In the genomic region with DNA sequence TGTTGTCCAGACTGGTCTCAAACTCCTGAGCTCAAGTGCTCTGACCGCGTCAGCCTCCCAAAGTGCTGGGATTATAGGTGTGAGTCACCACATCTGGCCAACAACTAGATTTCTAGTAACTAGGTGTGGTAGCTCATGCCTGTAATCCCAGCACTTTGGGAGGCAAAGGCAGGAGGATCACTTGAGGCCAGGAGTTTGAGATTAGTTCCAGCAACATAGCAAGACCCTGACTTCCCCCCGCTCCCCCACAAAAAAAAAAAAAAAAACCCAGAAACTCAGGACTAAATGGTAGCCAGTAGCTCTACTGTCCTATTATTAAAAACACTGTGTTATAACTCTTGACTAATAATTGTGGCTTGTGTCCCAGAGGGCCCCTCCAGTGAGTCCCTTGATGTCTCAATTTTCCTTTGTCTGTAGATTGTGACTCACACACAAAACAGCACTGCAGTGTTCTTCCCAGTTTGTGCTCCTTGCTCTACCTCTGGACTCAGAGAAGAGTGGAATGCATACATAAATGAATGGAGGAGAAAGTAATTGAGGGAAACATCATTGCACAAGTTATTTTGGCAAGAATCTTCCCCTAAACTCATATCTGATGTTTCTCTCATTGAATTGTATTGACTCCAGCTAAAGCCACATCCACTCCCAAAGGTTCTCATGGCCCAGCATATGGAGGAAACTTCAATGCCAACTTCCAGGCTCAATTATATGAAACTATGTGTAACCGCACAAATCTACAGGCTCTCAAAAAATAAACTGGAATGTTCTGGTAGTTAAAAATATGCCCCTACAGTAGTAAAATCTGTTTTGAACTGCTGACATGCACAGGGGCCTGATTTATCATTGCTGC, we compare ENCODE assay signal across 8 cellular contexts. TPM values are rescaled to one million over a fixed set of nuclear protein-coding genes. Genes with fewer than 3 reads are reported as not detected.
DNase-seq lines count a peak whose midpoint lies in the region; TF ChIP-seq lines count a peak whose summit lies in the region.

No MANE protein-coding gene starts in this region.

- H3K9me3 ChIP-seq in OCI-LY7 (ENCODE audit: low read length) (no peaks in the 10 kb centered on the region), osteoblast (ENCODE audit: low read depth, low read length) (no peaks in the 10 kb centered on the region)

- BruUV-seq in OCI-LY7 (replicated peaks; lab: Mats Ljungman, UMichigan): TSS peak; percentile 13

- H3K4me3 ChIP-seq in OCI-LY7 (ENCODE audit: low read depth, low read length, poor library complexity, severe bottlenecking) (no peak overlapping the region), osteoblast (ENCODE audit: insufficient read depth, low read length) (no peak overlapping the region), coronary artery (no peak overlapping the region)

- no peak overlapping the region for H2AFZ ChIP-seq in OCI-LY7 (ENCODE audit: low read length)
- H2AFZ ChIP-seq in osteoblast (ENCODE audit: low read length): no peak overlapping the region

- H4K20me1 ChIP-seq in OCI-LY7 (ENCODE audit: insufficient read depth, low read length) (peaks cover 50% of the 10 kb centered on the region), osteoblast (ENCODE audit: insufficient read depth, low read length) (peaks cover 37% of the 10 kb centered on the region)

- H3K4me3 Mint-ChIP-seq in endothelial cell (ENCODE audit: unreplicated experiment): no peak overlapping the region

- H3K4me1 ChIP-seq in OCI-LY7 (ENCODE audit: insufficient read depth, low read length, poor library complexity, severe bottlenecking) (peaks cover 64% of the 10 kb centered on the region), osteoblast (ENCODE audit: insufficient read depth, low read length) (peaks cover 72% of the 10 kb centered on the region)

- no peaks in the 10 kb centered on the region for H3K27me3 ChIP-seq in osteoblast (ENCODE audit: insufficient read depth, low read length)

- H3K79me2 ChIP-seq in OCI-LY7 (ENCODE audit: insufficient read depth, low read depth, low read length) (peaks cover 35% of the 10 kb centered on the region; the same call in 1 of the 2 replicates), osteoblast (ENCODE audit: insufficient read depth, low read length) (peaks cover 4% of the 10 kb centered on the region)

- H3K4me2 ChIP-seq in OCI-LY7 (ENCODE audit: low read length) (no peak overlapping the region), osteoblast (ENCODE audit: insufficient read depth, low read length) (no peak overlapping the region)

- no peaks in the 10 kb centered on the region for H3K9me2 ChIP-seq in OCI-LY7 (ENCODE audit: insufficient read depth, low read length)

- POLR2A ChIA-PET in OCI-LY7 (lab: Charles Lee): interaction anchor here (0.5 to 4.9 kb wide), 4 partner anchors 9 to 136 kb away, joined by 4 to 24 read pairs (median 4); a partner anchor contains a TSS

- intact Hi-C loops in OCI-LY7 (cut with micrococcal nuclease; ENCODE audit: unreplicated experiment): no loop called here

- peaks cover 47% of the 10 kb centered on the region for H3K36me3 ChIP-seq in OCI-LY7 (ENCODE audit: insufficient read depth, low read length)
- H3K36me3 ChIP-seq in osteoblast (ENCODE audit: insufficient read depth, low read length): peaks cover 23% of the 10 kb centered on the region

- H3K27me3 Mint-ChIP-seq in endothelial cell (ENCODE audit: unreplicated experiment): peaks cover 8% of the 10 kb centered on the region

- TF ChIP-seq CTCF in OCI-LY7 (conservative IDR thresholded peaks at IDR 0.05; ENCODE audit: low read length): no peak
- no peak for TF ChIP-seq CTCF in endothelial cell (IDR thresholded peaks at IDR 0.05; ENCODE audit: unreplicated experiment)
- TF ChIP-seq CTCF in osteoblast (IDR thresholded peaks at IDR 0.05; ENCODE audit: extremely low read depth, low read depth, low read length): no peak
- no peak for TF ChIP-seq CTCF in coronary artery (IDR thresholded peaks at IDR 0.05)

- DNase-seq in EL (peak; percentile 83), OCI-LY7 (ENCODE audit: low spot score) (no peak), endothelial cell (ENCODE audit: low spot score) (no peak), osteoblast (ENCODE audit: insufficient read length, low spot score, missing footprints) (peak; percentile 83), coronary artery (ENCODE audit: low spot score) (no peak), medulla oblongata (ENCODE audit: extremely low spot score) (no peak), T-helper 9 cell (no peak), activated gamma-delta T cell treated with Interleukin-2 at 50 U/mL for 16 hours (no peak)

- no peaks in the 10 kb centered on the region for H3K9me3 Mint-ChIP-seq in endothelial cell (ENCODE audit: unreplicated experiment)

- peaks cover 26% of the 10 kb centered on the region for H3K36me3 Mint-ChIP-seq in endothelial cell (ENCODE audit: low read depth, unreplicated experiment)

- CTCF ChIA-PET in OCI-LY7 (lab: Charles Lee; ENCODE audit: unreplicated experiment): no interaction called here

- H3K27ac ChIP-seq in OCI-LY7 (ENCODE audit: low read depth, low read length, poor library complexity, severe bottlenecking): no peak overlapping the region
- peak overlapping the region; percentile 58 for H3K27ac ChIP-seq in osteoblast (ENCODE audit: low read depth, low read length)
- peak overlapping the region in 1 of 2 donors; percentile 93 for H3K27ac ChIP-seq in coronary artery

- peaks cover 79% of the 10 kb centered on the region for H3K4me1 Mint-ChIP-seq in endothelial cell (ENCODE audit: unreplicated experiment)

- peak overlapping the region; percentile 64 for H3K27ac Mint-ChIP-seq in endothelial cell (ENCODE audit: unreplicated experiment)

RNA-seq across cellular contexts. Expression of a gene that starts 8.8 kb away (rescaled TPM):
- 1,996 and 2,481 TPM in 2 replicates for total RNA-seq in OCI-LY7 (2014; rRNA removed; shearing (Covaris generic))
- 2,337 and 2,698 TPM in 2 replicates for total RNA-seq in OCI-LY7 (2022)
- total RNA-seq in endothelial cell (ENCODE audit: unreplicated experiment): 7,126 TPM
- total RNA-seq in osteoblast: 2,232 and 2,713 TPM in 2 replicates

Comparison
In these comparisons a context has a peak if more than half of its experiments do, and no peak if none do; other contexts are left out.
1. DNase-seq: peak in EL (single experiment) and osteoblast (single experiment); none in OCI-LY7 (single experiment), endothelial cell (single experiment), coronary artery (single experiment), medulla oblongata (single experiment), T-helper 9 cell (single experiment) and activated gamma-delta T cell treated with Interleukin-2 at 50 U/mL for 16 hours (single experiment).